Comparison of ENCODE assay signal across 9 cellular contexts in genomic region chr1:108747898-108748297, GRCh38. TPM values are rescaled to one million over a fixed set of nuclear protein-coding genes. Genes with fewer than 3 reads are reported as not detected.
A peak's percentile ranks its signal among the peaks of the same experiment; 100 is the strongest.
DNase-seq lines count a peak whose midpoint lies in the region; ATAC-seq and TF ChIP-seq lines count a peak whose summit lies in the region.
"Had no signal": no experiment of that assay in that cellular context is flagged by ENCODE, and none has a peak within 500 bp of the region (broad histone marks: within the 10 kb centered on the region; RNA-seq: fewer than 3 reads in every experiment).

No MANE protein-coding gene starts in this region.

- 79 to 86% methylated on average over 3 of the region's 3 CpGs for WGBS in sigmoid colon, 2 donors

- H3K27ac ChIP-seq in HCT116 (ENCODE audit: low read depth, low read length) (no peak overlapping the region), PC-9 (peak overlapping the region; percentile 83), epithelial cell of prostate (peak overlapping the region; percentile 94), sigmoid colon (peak overlapping the region; percentile 92 to 99 (median 98))

- peaks cover 15% of the 10 kb centered on the region for H3K79me2 ChIP-seq in HCT116 (ENCODE audit: insufficient read depth, low read length)
- H3K79me2 ChIP-seq in PC-9 (ENCODE audit: low read depth): peaks cover 32% of the 10 kb centered on the region

- peaks cover 3 to 12% of the 10 kb centered on the region in 2 experiments; a peak in 3 of 4 replicates for H3K4me1 ChIP-seq in HCT116 (ENCODE audit: control insufficient read depth in 1 of 2, insufficient read depth in 2 of 2, low read length in 2 of 2)
- peaks cover 13% of the 10 kb centered on the region for H3K4me1 ChIP-seq in PC-9 (replicated peaks; ENCODE audit: insufficient read depth)
- peaks cover 0 to 47% (median 24%) of the 10 kb centered on the region in 4 donors for H3K4me1 ChIP-seq in sigmoid colon

- H3K9me3 ChIP-seq in HCT116 (ENCODE audit: control insufficient read depth in 1 of 2, insufficient read depth in 1 of 2, low read depth in 1 of 2, low read length in 2 of 2) (no peaks in the 10 kb centered on the region), PC-9 (ENCODE audit: insufficient read depth, low read depth) (no peaks in the 10 kb centered on the region), sigmoid colon (no peaks in the 10 kb centered on the region)

- no peak for TF ChIP-seq RAD21 in HCT116 (IDR thresholded peaks at IDR 0.05; ENCODE audit: low read depth)

- intact Hi-C loops in HCT116 (cut with micrococcal nuclease): loop anchor here (5.0 kb wide), 1 partner anchor 56 kb away; the partner anchor contains the start of gene PRPF38B
- intact Hi-C loops in PC-9 (cut with micrococcal nuclease; ENCODE audit: unreplicated experiment): loop anchor here (2.0 kb wide), 4 partner anchors 27 to 295 kb away; partner anchors contain the start of genes HENMT1 and WDR47
- intact Hi-C loops in sigmoid colon (cut with DNase I): loop anchor here (1.0 to 5.0 kb wide), 4 partner anchors 56 to 189 kb away; partner anchors contain the start of genes GPSM2 and PRPF38B

- no peak for TF ChIP-seq POLR2A in HCT116 (IDR thresholded peaks at IDR 0.05; ENCODE audit: borderline replicate concordance, extremely low read depth, insufficient read depth, insufficient read length)
- no peak for TF ChIP-seq POLR2A in sigmoid colon (IDR thresholded peaks at IDR 0.05)

- DNase-seq in HCT116 (ENCODE audit: low read depth, low spot score) (no peak), PC-9 (no peak), epithelial cell of prostate (ENCODE audit: low read depth, low spot score) (no peak), sigmoid colon (no peak), NCI-H146 treated with DMSO at 0.1 percent for 48 hours (lab: John Stamatoyannopoulos, UW; ENCODE audit: unreplicated experiment) (no peak)
- DNase-seq in activated CD4-positive, CD25-positive, alpha-beta regulatory T cell treated with anti-CD3 and anti-CD28 coated beads, Interleukin-2, amount 50 U/mL, for 72 hours: no peak

- no peak for TF ChIP-seq CTCF in HCT116 (IDR thresholded peaks at IDR 0.05 in 2 of 3, conservative IDR thresholded peaks at IDR 0.05 in 1 of 3; ENCODE audit: borderline replicate concordance in 1 of 3, insufficient read depth in 1 of 3, low read depth in 2 of 3, low read length in 2 of 3)
- TF ChIP-seq CTCF in PC-9 (conservative IDR thresholded peaks at IDR 0.05): no peak
- no peak for TF ChIP-seq CTCF in sigmoid colon (IDR thresholded peaks at IDR 0.05)

- TF ChIP-seq EP300 in sigmoid colon (IDR thresholded peaks at IDR 0.05): no peak

- ATAC-seq in HCT116: no peak
- no peak for ATAC-seq in GM21360 (IDR thresholded peaks at IDR 0.05; ENCODE audit: unreplicated experiment)
- no peak for ATAC-seq in GM19397 (IDR thresholded peaks at IDR 0.05; ENCODE audit: unreplicated experiment)

- H3K4me3 ChIP-seq in HCT116 (replicated peaks in 1 of 2; ENCODE audit: low read depth in 1 of 2, low read length in 2 of 2) (peak overlapping the region; percentile 65 to 89), PC-9 (peak overlapping the region; percentile 77; the same call in 1 of the 2 replicates), sigmoid colon (peak overlapping the region in 3 of 4 donors; percentile 68 to 87 (median 85))

- peaks cover 8% of the 10 kb centered on the region for H3F3A ChIP-seq in PC-9 (ENCODE audit: insufficient read depth, low read depth)

- H3K27me3 ChIP-seq in HCT116 (ENCODE audit: insufficient read depth, low read length) (no peaks in the 10 kb centered on the region), PC-9 (ENCODE audit: insufficient read depth, low read depth) (no peaks in the 10 kb centered on the region), sigmoid colon (no peaks in the 10 kb centered on the region)

- BruUV-seq in HCT116 (replicated peaks; lab: Mats Ljungman, UMichigan) (no TSS peak), PC-9 (replicated peaks; lab: Mats Ljungman, UMichigan) (no TSS peak)

- no peaks in the 10 kb centered on the region for H3K36me3 ChIP-seq in HCT116 (ENCODE audit: control insufficient read depth in 1 of 2, insufficient read depth in 2 of 2, low read length in 2 of 2)
- peaks cover 12% of the 10 kb centered on the region; the same call in 1 of the 2 replicates for H3K36me3 ChIP-seq in PC-9 (ENCODE audit: low read depth)
- H3K36me3 ChIP-seq in sigmoid colon: peaks cover 0 to 7% (median 2%) of the 10 kb centered on the region in 4 donors

- POLR2A ChIA-PET in HCT116 (lab: Charles Lee): no interaction called here
- POLR2A ChIA-PET in PC-9 (lab: Charles Lee; ENCODE audit: unreplicated experiment): no interaction called here

- no peak overlapping the region for H2AFZ ChIP-seq in HCT116 (ENCODE audit: low read depth, low read length, poor library complexity, severe bottlenecking)
- H2AFZ ChIP-seq in PC-9: no peak overlapping the region

- H3K9me2 ChIP-seq in HCT116 (ENCODE audit: insufficient read depth) (no peaks in the 10 kb centered on the region), PC-9 (ENCODE audit: insufficient read depth) (no peaks in the 10 kb centered on the region)

- peak overlapping the region; percentile 77 for H3K4me2 ChIP-seq in HCT116 (ENCODE audit: low read length)
- H3K4me2 ChIP-seq in PC-9: peak overlapping the region; percentile 81

- CTCF ChIA-PET in HCT116 (lab: Charles Lee): no interaction called here
- CTCF ChIA-PET in PC-9 (lab: Charles Lee): no interaction called here

- H4K20me1 ChIP-seq in HCT116 (ENCODE audit: insufficient read depth): no peaks in the 10 kb centered on the region
- H4K20me1 ChIP-seq in PC-9 (ENCODE audit: insufficient read depth): no peaks in the 10 kb centered on the region; the same call in 1 of the 2 replicates

- H3K9ac ChIP-seq in HCT116 (ENCODE audit: low read length): peak overlapping the region; percentile 82

- RAD21 ChIA-PET in HCT116 (lab: Charles Lee; ENCODE audit: low non-redundant PET in 1 of 2, low total read pairs in 2 of 2, uncharacterized antibody in 2 of 2, unreplicated experiment in 2 of 2): no interaction called here

TF ChIP-seq in HCT116, 20 proteins besides CTCF, POLR2A, EP300 and RAD21 (continues in another document):
- no peak for TF ChIP-seq ELF1 (IDR thresholded peaks at IDR 0.05; ENCODE audit: borderline replicate concordance, low read depth)
- TF ChIP-seq FOSL1 (IDR thresholded peaks at IDR 0.05; ENCODE audit: low read depth): no peak
- no peak for TF ChIP-seq EZH2phosphoT487 (IDR thresholded peaks at IDR 0.05; ENCODE audit: borderline replicate concordance)
- no peak for TF ChIP-seq CEBPB (IDR thresholded peaks at IDR 0.05; ENCODE audit: low read depth)
- no peak for TF ChIP-seq SP1 (IDR thresholded peaks at IDR 0.05; ENCODE audit: low read depth)
- no peak for TF ChIP-seq REST (IDR thresholded peaks at IDR 0.05; ENCODE audit: low read depth)
- TF ChIP-seq SIN3A (IDR thresholded peaks at IDR 0.05; ENCODE audit: low read depth): no peak
- TF ChIP-seq CBX3 (IDR thresholded peaks at IDR 0.05; ENCODE audit: low read depth): no peak
- TF ChIP-seq TCF7L2 (IDR thresholded peaks at IDR 0.05; ENCODE audit: borderline replicate concordance, extremely low read depth, insufficient read depth, insufficient read length): no peak
- no peak for TF ChIP-seq ATF3 (IDR thresholded peaks at IDR 0.05)
- TF ChIP-seq SRF (IDR thresholded peaks at IDR 0.05; ENCODE audit: low read depth): no peak
- TF ChIP-seq JUND (IDR thresholded peaks at IDR 0.05): no peak
- TF ChIP-seq ZFX (IDR thresholded peaks at IDR 0.05): no peak

RNA-seq across cellular contexts. Expression of gene STXBP3, which starts 1.4 kb away (rescaled TPM):
- total RNA-seq in HCT116 (2021; ENCODE audit: unreplicated experiment) (22.6 TPM), PC-9 (2021) (31.8 and 37.0 TPM in 2 replicates), sigmoid colon (100 to 1,000 TPM in 2 of 4 donors, 10 to 100 TPM in 2; 48.2 to 105 (median 94.1) TPM)
- polyA plus RNA-seq in HCT116 (2012): 8.7 and 8.8 TPM in 2 replicates
- 10 to 100 TPM; 30.3 to 60.1 (median 52.3) TPM for polyA plus RNA-seq in sigmoid colon

RNA-seq across cellular contexts. Expression of gene FNDC7, which starts 35.2 kb away (rescaled TPM):
- total RNA-seq in HCT116 (2021; ENCODE audit: unreplicated experiment) (0.10 TPM), PC-9 (2021) (0.20 TPM in 1 of 2 replicates, not detected in the other), sigmoid colon (not detected)
- not detected in 2 replicates for polyA plus RNA-seq in HCT116 (2012)
- polyA plus RNA-seq in sigmoid colon: not detected
- total RNA-seq: liver had no signal
- polyA plus RNA-seq: liver had no signal

RNA-seq across cellular contexts. Expression of gene PRPF38B, which starts 55.8 kb away (rescaled TPM):
- total RNA-seq in HCT116 (2021; ENCODE audit: unreplicated experiment): 46.4 TPM
- polyA plus RNA-seq in HCT116 (2012): 17.0 and 17.1 TPM in 2 replicates
- 38.0 and 48.9 TPM in 2 replicates for total RNA-seq in PC-9 (2021)
- 10 to 100 TPM; 24.7 to 28.0 (median 26.1) TPM for total RNA-seq in sigmoid colon
- polyA plus RNA-seq in sigmoid colon: 10 to 100 TPM; 13.8 to 31.3 (median 15.0) TPM
